In genomic region chr13:45448965-45449559, GRCh38 we compare ENCODE assay signal across 30 cellular contexts.
"Had no signal": no experiment of that assay in that cellular context is flagged by ENCODE, and none has a peak within 500 bp of the region (broad histone marks: within the 10 kb centered on the region; RNA-seq: fewer than 3 reads in every experiment).

No MANE protein-coding gene starts in this region.

- H3K4me2 ChIP-seq: smooth muscle cell had no signal

- H3K36me3 ChIP-seq: ovary, spleen, stomach, thoracic aorta, thyroid gland, tibial nerve, upper lobe of right lung, uterus had no signal

- H3K36me3 Mint-ChIP-seq: naive thymus-derived CD4-positive, alpha-beta T cell; natural killer cell treated with Interleukin-12 subunit alpha and Interleukin-12 subunit beta and Interleukin-15 and Interleukin-18, amount 100 ng/mL, for 72 hours; stimulated activated effector memory CD8-positive, alpha-beta T cell treated with anti-CD3 and anti-CD28 coated beads, Interleukin-12 subunit alpha, Interleukin-12 subunit beta, amount 100 ng/mL, for 72 hours; stimulated activated naive B cell treated with anti-CD40 and anti-IgM and Interleukin-4, amounts not matched to agents 10 μg/mL and 1 μg/mL and 100 μg/mL, for 72 hours had no signal

- H3K27me3 Mint-ChIP-seq: progenitor cell of endocrine pancreas; stimulated activated naive CD8-positive, alpha-beta T cell treated with anti-CD3 and anti-CD28 coated beads, Interleukin-15, Interleukin-2, amounts not matched to agents 100 ng/mL and 50 ng/mL, for 24 hours had no signal

- H3K27ac ChIP-seq: parathyroid adenoma, psoas muscle, skin epidermis, stomach, thoracic aorta, thyroid gland, tibial nerve, upper lobe of right lung, uterus had no signal

- DNase-seq: naive thymus-derived CD4-positive, alpha-beta T cell; nephron progenitor cell; occipital lobe; ovary; posterior cingulate gyrus; psoas muscle; right cardiac atrium; spleen; stimulated activated CD4-positive, alpha-beta T cell treated with anti-CD3 and anti-CD28 coated beads, Interleukin-12 subunit alpha, Interleukin-12 subunit beta, amount 100 ng/mL, for 4 hours; stimulated activated CD4-positive, alpha-beta T cell treated with anti-CD3 and anti-CD28 coated beads, Interleukin-1b, Interleukin-23, amount 100 ng/mL, for 48 hours; stimulated activated CD4-positive, alpha-beta T cell treated with anti-CD3 and anti-CD28 coated beads, Interleukin-2, amount 100 ng/mL, for 48 hours; stimulated activated CD4-positive, alpha-beta T cell treated with anti-CD3 and anti-CD28 coated beads, Interleukin-4, amount 100 ng/mL, for 24 hours; stimulated activated naive B cell treated with anti-CD40 and anti-IgM and Interleukin-4, amounts not matched to agents 10 μg/mL and 1 μg/mL and 100 μg/mL, for 72 hours; stimulated activated naive CD4-positive, alpha-beta T cell treated with Interleukin-2 at 50 U/mL for 16 hours; stomach; thyroid gland; trophoblast cell; upper lobe of right lung; uterus had no signal

- H3K4me3 Mint-ChIP-seq: naive thymus-derived CD4-positive, alpha-beta T cell; natural killer cell treated with Interleukin-12 subunit alpha and Interleukin-12 subunit beta and Interleukin-15 and Interleukin-18, amount 100 ng/mL, for 72 hours; nephron progenitor cell; neural crest cell; stimulated activated effector memory CD8-positive, alpha-beta T cell treated with anti-CD3 and anti-CD28 coated beads, Interleukin-12 subunit alpha, Interleukin-12 subunit beta, amount 100 ng/mL, for 72 hours; stimulated activated naive B cell treated with anti-CD40 and anti-IgM and Interleukin-4, amounts not matched to agents 10 μg/mL and 1 μg/mL and 100 μg/mL, for 72 hours; stimulated activated naive CD8-positive, alpha-beta T cell treated with anti-CD3 and anti-CD28 coated beads, Interleukin-15, Interleukin-2, amounts not matched to agents 100 ng/mL and 50 ng/mL, for 24 hours had no signal

- H3K4me1 Mint-ChIP-seq: stimulated activated effector memory CD8-positive, alpha-beta T cell treated with anti-CD3 and anti-CD28 coated beads, Interleukin-12 subunit alpha, Interleukin-12 subunit beta, amount 100 ng/mL, for 72 hours; stimulated activated naive B cell treated with anti-CD40 and anti-IgM and Interleukin-4, amounts not matched to agents 10 μg/mL and 1 μg/mL and 100 μg/mL, for 72 hours had no signal

- H3K9me3 Mint-ChIP-seq: natural killer cell treated with Interleukin-12 subunit alpha and Interleukin-12 subunit beta and Interleukin-15 and Interleukin-18, amount 100 ng/mL, for 72 hours; nephron progenitor cell; neural crest cell; stimulated activated effector memory CD8-positive, alpha-beta T cell treated with anti-CD3 and anti-CD28 coated beads, Interleukin-12 subunit alpha, Interleukin-12 subunit beta, amount 100 ng/mL, for 72 hours; stimulated activated naive B cell treated with anti-CD40 and anti-IgM and Interleukin-4, amounts not matched to agents 10 μg/mL and 1 μg/mL and 100 μg/mL, for 72 hours; stimulated activated naive CD8-positive, alpha-beta T cell treated with anti-CD3 and anti-CD28 coated beads, Interleukin-15, Interleukin-2, amounts not matched to agents 100 ng/mL and 50 ng/mL, for 24 hours had no signal

- H2AFZ ChIP-seq: parathyroid adenoma had no signal

- H3K4me3 ChIP-seq: ovary, psoas muscle, skin epidermis, smooth muscle cell, spleen, stomach, thoracic aorta, thyroid gland, tibial nerve, upper lobe of right lung, uterus had no signal

- H3K79me2 ChIP-seq: parathyroid adenoma had no signal

- H3K9ac ChIP-seq: parathyroid adenoma had no signal

- H3K27me3 ChIP-seq: ovary, spleen, stomach, thyroid gland, tibial nerve, upper lobe of right lung, uterus had no signal

- H3K27ac Mint-ChIP-seq: naive thymus-derived CD4-positive, alpha-beta T cell; natural killer cell treated with Interleukin-12 subunit alpha and Interleukin-12 subunit beta and Interleukin-15 and Interleukin-18, amount 100 ng/mL, for 72 hours; nephron progenitor cell; progenitor cell of endocrine pancreas; stimulated activated effector memory CD8-positive, alpha-beta T cell treated with anti-CD3 and anti-CD28 coated beads, Interleukin-12 subunit alpha, Interleukin-12 subunit beta, amount 100 ng/mL, for 72 hours; stimulated activated naive B cell treated with anti-CD40 and anti-IgM and Interleukin-4, amounts not matched to agents 10 μg/mL and 1 μg/mL and 100 μg/mL, for 72 hours; stimulated activated naive CD8-positive, alpha-beta T cell treated with anti-CD3 and anti-CD28 coated beads, Interleukin-15, Interleukin-2, amounts not matched to agents 100 ng/mL and 50 ng/mL, for 24 hours had no signal

- ATAC-seq: naive thymus-derived CD4-positive, alpha-beta T cell; natural killer cell treated with Interleukin-12 subunit alpha and Interleukin-12 subunit beta and Interleukin-15 and Interleukin-18, amount 100 ng/mL, for 72 hours; psoas muscle; right cardiac atrium; sciatic nerve; stimulated activated effector memory CD8-positive, alpha-beta T cell treated with anti-CD3 and anti-CD28 coated beads, Interleukin-12 subunit alpha, Interleukin-12 subunit beta, amount 100 ng/mL, for 72 hours; stimulated activated naive B cell treated with anti-CD40 and anti-IgM and Interleukin-4, amounts not matched to agents 10 μg/mL and 1 μg/mL and 100 μg/mL, for 72 hours; upper lobe of right lung had no signal

- H3K9me3 ChIP-seq: ovary, psoas muscle, spleen, stomach, thoracic aorta, thyroid gland, tibial nerve, upper lobe of right lung, uterus had no signal

- H3K4me1 ChIP-seq: parathyroid adenoma, psoas muscle, spleen, stomach, thyroid gland, tibial nerve, upper lobe of right lung, uterus had no signal
